37 cellular contexts compared by ENCODE assay signal in the genomic region with DNA sequence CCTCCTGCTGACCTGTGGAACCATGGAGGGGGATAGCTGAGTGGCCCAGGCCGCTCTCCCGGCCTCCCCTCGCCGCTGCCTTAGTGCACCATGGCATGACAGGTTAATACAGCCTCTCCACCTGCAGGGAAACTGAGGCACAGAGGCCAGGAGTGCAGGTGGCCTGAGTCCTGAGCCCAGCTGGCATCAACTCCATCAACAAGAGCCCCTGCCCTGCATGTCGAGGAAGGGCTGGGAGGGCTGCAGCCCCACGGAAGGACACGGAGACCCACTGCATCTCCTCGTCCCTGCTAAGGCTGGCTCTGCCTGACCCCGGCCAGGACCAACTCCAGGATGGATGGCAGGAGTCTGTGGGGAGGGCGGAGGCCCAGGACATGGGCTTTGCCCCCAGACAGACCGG. TPM values are rescaled to one million over a fixed set of nuclear protein-coding genes. Genes with fewer than 3 reads are reported as not detected.
"Had no signal": no experiment of that assay in that cellular context is flagged by ENCODE, and none has a peak within 500 bp of the region (broad histone marks: within the 10 kb centered on the region; RNA-seq: fewer than 3 reads in every experiment).

No MANE protein-coding gene starts in this region.

- H3K9ac ChIP-seq: KMS-11 had no signal

- H3K4me3 ChIP-seq: MG63 had no signal

- H3K27me3 ChIP-seq: MG63 had no signal

- H3K4me2 ChIP-seq: KMS-11 had no signal

- H3K9me3 ChIP-seq: MG63 had no signal

- DNase-seq: Karpas-422, Kasumi-1, MG63, MM.1S, MV-4-11, NCI-H1048, NCI-H1092, NCI-H1092 treated with DMSO at 0.1 percent for 48 hours, NCI-H1105, NCI-H1105 treated with DMSO at 0.1 percent for 48 hours, NCI-H1417, NCI-H1417 treated with DMSO at 0.1 percent for 48 hours, NCI-H1436, NCI-H1436 treated with DMSO at 0.1 percent for 48 hours, NCI-H146, NCI-H1694, NCI-H1694 treated with DMSO at 0.1 percent for 48 hours, NCI-H187, NCI-H187 treated with DMSO at 0.1 percent for 48 hours, NCI-H1930, NCI-H2029, NCI-H2029 treated with DMSO at 0.1 percent for 48 hours, NCI-H2081, NCI-H2081 treated with DMSO at 0.1 percent for 48 hours, NCI-H2107, NCI-H2171, NCI-H2171 treated with DMSO at 0.1 percent for 48 hours, NCI-H226, NCI-H345, NCI-H446, NCI-H446 treated with DMSO at 0.1 percent for 48 hours, NCI-H510A, NCI-H510A treated with DMSO at 0.1 percent for 48 hours had no signal

- H3K27ac ChIP-seq: KMS-11 had no signal

- H3K36me3 ChIP-seq: MG63 had no signal

RNA-seq across cellular contexts. Expression of a gene that starts 27.2 kb away (rescaled TPM):
- total RNA-seq: LHCN-M2, M059J, MCF 10A had no signal
